Comparison of ENCODE assay signal across 37 cellular contexts in genomic region chr9:86690034-86690433, GRCh38.
"Had no signal": no experiment of that assay in that cellular context is flagged by ENCODE, and none has a peak within 500 bp of the region (broad histone marks: within the 10 kb centered on the region; RNA-seq: fewer than 3 reads in every experiment).

No MANE protein-coding gene starts in this region.

- FAIRE-seq: astrocyte, TTC549 had no signal

- H3K4me3 Mint-ChIP-seq: activated B cell treated with CpG ODN at 0.5 μM for 24 hours; activated CD4-positive, alpha-beta memory T cell treated with anti-CD3 and anti-CD28 coated beads for 36 hours; activated CD4-positive, alpha-beta T cell treated with anti-CD3 and anti-CD28 coated beads, Interleukin-2, amount 10 ng/mL, durations not matched to agents 24 days and 14 days; activated CD8-positive, alpha-beta T cell treated with anti-CD3 and anti-CD28 coated beads for 36 hours; activated naive CD4-positive, alpha-beta T cell treated with anti-CD3 and anti-CD28 coated beads for 36 hours; activated naive CD8-positive, alpha-beta T cell treated with anti-CD3 and anti-CD28 coated beads for 36 hours; activated T-cell treated with anti-CD3 and anti-CD28 coated beads, Interleukin-2, amount 50 U/mL, for 4 hours; activated T-cell treated with anti-CD3 and anti-CD28 coated beads, Interleukin-2, amount 50 U/mL, for 72 hours; activated T-helper 1 cell treated with anti-CD3 and anti-CD28 coated beads, Interleukin-12 subunit alpha, Interleukin-12 subunit beta, Interleukin-2, Interleukin-4 antibody, amounts not matched to agents 30 ng/mL and 10 ng/mL and 1 ng/mL, durations not matched to agents 14 hours and 24 hours and 36 hours; activated T-helper 17 cell treated with anti-CD3 and anti-CD28 coated beads, Interleukin-2, amount 50 U/mL, for 72 hours; T-helper 1 cell treated with Interleukin-12 subunit alpha and Interleukin-12 subunit beta and Interleukin-4 antibody, amounts not matched to agents 30 μg/mL and 1 μg/mL, for 36 hours; T-helper 2 cell treated with Interferon-gamma antibody and Interleukin-4, amounts not matched to agents 5 μg/mL and 100 μg/mL, for 36 hours had no signal

- H3K27ac Mint-ChIP-seq: activated B cell treated with CpG ODN at 0.5 μM for 24 hours; activated CD4-positive, alpha-beta memory T cell treated with anti-CD3 and anti-CD28 coated beads for 36 hours; activated CD4-positive, alpha-beta T cell treated with anti-CD3 and anti-CD28 coated beads, Interleukin-2, amount 10 ng/mL, durations not matched to agents 24 days and 14 days; activated CD8-positive, alpha-beta T cell treated with anti-CD3 and anti-CD28 coated beads for 36 hours; activated naive CD4-positive, alpha-beta T cell treated with anti-CD3 and anti-CD28 coated beads for 36 hours; activated naive CD4-positive, alpha-beta T cell treated with anti-CD3 and anti-CD28 coated beads, Interleukin-2, amount 50 U/mL, for 72 hours; activated naive CD8-positive, alpha-beta T cell treated with anti-CD3 and anti-CD28 coated beads for 36 hours; activated T-cell treated with anti-CD3 and anti-CD28 coated beads, Interleukin-2, amount 50 U/mL, for 72 hours; activated T-helper 1 cell treated with anti-CD3 and anti-CD28 coated beads, Interleukin-12 subunit alpha, Interleukin-12 subunit beta, Interleukin-2, Interleukin-4 antibody, amounts not matched to agents 30 ng/mL and 10 ng/mL and 1 ng/mL, durations not matched to agents 14 hours and 24 hours and 36 hours; activated T-helper 17 cell treated with anti-CD3 and anti-CD28 coated beads, Interleukin-2, amount 50 U/mL, for 72 hours; T-helper 1 cell treated with Interleukin-12 subunit alpha and Interleukin-12 subunit beta and Interleukin-4 antibody, amounts not matched to agents 30 μg/mL and 1 μg/mL, for 36 hours; T-helper 2 cell treated with Interferon-gamma antibody and Interleukin-4, amounts not matched to agents 5 μg/mL and 100 μg/mL, for 36 hours had no signal

- ATAC-seq: activated CD8-positive, alpha-beta T cell treated with anti-CD3 and anti-CD28 coated beads for 36 hours; activated naive CD4-positive, alpha-beta T cell treated with anti-CD3 and anti-CD28 coated beads, Interleukin-2, amount 50 U/mL, for 72 hours; activated T-cell treated with anti-CD3 and anti-CD28 coated beads, Interleukin-2, amount 50 U/mL, for 4 hours; activated T-cell treated with anti-CD3 and anti-CD28 coated beads, Interleukin-2, amount 50 U/mL, for 72 hours; activated T-helper 17 cell treated with anti-CD3 and anti-CD28 coated beads, Interleukin-2, amount 50 U/mL, for 72 hours; body of pancreas had no signal

- H3K27me3 Mint-ChIP-seq: activated CD4-positive, alpha-beta memory T cell treated with anti-CD3 and anti-CD28 coated beads for 36 hours had no signal

- H3K27ac ChIP-seq: adrenal gland, body of pancreas, brain microvascular endothelial cell, breast epithelium, VCaP had no signal

- H3K27me3 ChIP-seq: adrenal gland, body of pancreas, brain microvascular endothelial cell, breast epithelium had no signal

- H3K4me1 Mint-ChIP-seq: activated B cell treated with CpG ODN at 0.5 μM for 24 hours; activated CD4-positive, alpha-beta T cell treated with anti-CD3 and anti-CD28 coated beads, Interleukin-2, amount 10 ng/mL, durations not matched to agents 24 days and 14 days; activated naive CD8-positive, alpha-beta T cell treated with anti-CD3 and anti-CD28 coated beads for 36 hours; activated T-helper 17 cell treated with anti-CD3 and anti-CD28 coated beads, Interleukin-2, amount 50 U/mL, for 72 hours had no signal

- H3K4me1 ChIP-seq: adrenal gland, body of pancreas, breast epithelium had no signal

- H3K4me3 ChIP-seq: adrenal gland, body of pancreas, breast epithelium had no signal

- H3K36me3 Mint-ChIP-seq: activated CD4-positive, alpha-beta memory T cell treated with anti-CD3 and anti-CD28 coated beads for 36 hours; activated naive CD4-positive, alpha-beta T cell treated with anti-CD3 and anti-CD28 coated beads, Interleukin-2, amount 50 U/mL, for 72 hours; activated naive CD8-positive, alpha-beta T cell treated with anti-CD3 and anti-CD28 coated beads for 36 hours had no signal

- H3K36me3 ChIP-seq: adrenal gland, brain microvascular endothelial cell, breast epithelium had no signal

- H3K9me3 ChIP-seq: adrenal gland, body of pancreas, breast epithelium had no signal

- H3K9me3 Mint-ChIP-seq: activated CD4-positive, alpha-beta memory T cell treated with anti-CD3 and anti-CD28 coated beads for 36 hours; activated CD4-positive, alpha-beta T cell treated with anti-CD3 and anti-CD28 coated beads, Interleukin-2, amount 10 ng/mL, durations not matched to agents 24 days and 14 days; activated CD8-positive, alpha-beta T cell treated with anti-CD3 and anti-CD28 coated beads for 36 hours; activated naive CD4-positive, alpha-beta T cell treated with anti-CD3 and anti-CD28 coated beads for 36 hours; activated naive CD4-positive, alpha-beta T cell treated with anti-CD3 and anti-CD28 coated beads, Interleukin-2, amount 50 U/mL, for 72 hours; activated naive CD8-positive, alpha-beta T cell treated with anti-CD3 and anti-CD28 coated beads for 36 hours; activated T-cell treated with anti-CD3 and anti-CD28 coated beads, Interleukin-2, amount 50 U/mL, for 4 hours; activated T-cell treated with anti-CD3 and anti-CD28 coated beads, Interleukin-2, amount 50 U/mL, for 72 hours; activated T-helper 1 cell treated with anti-CD3 and anti-CD28 coated beads, Interleukin-12 subunit alpha, Interleukin-12 subunit beta, Interleukin-2, Interleukin-4 antibody, amounts not matched to agents 30 ng/mL and 10 ng/mL and 1 ng/mL, durations not matched to agents 14 hours and 24 hours and 36 hours; activated T-helper 17 cell treated with anti-CD3 and anti-CD28 coated beads, Interleukin-2, amount 50 U/mL, for 72 hours; T-helper 1 cell treated with Interleukin-12 subunit alpha and Interleukin-12 subunit beta and Interleukin-4 antibody, amounts not matched to agents 30 μg/mL and 1 μg/mL, for 36 hours; T-helper 2 cell treated with Interferon-gamma antibody and Interleukin-4, amounts not matched to agents 5 μg/mL and 100 μg/mL, for 36 hours had no signal

- DNase-seq: activated B cell treated with CpG ODN at 0.5 μM for 24 hours; activated CD4-positive, alpha-beta memory T cell treated with anti-CD3 and anti-CD28 coated beads for 36 hours; activated CD4-positive, alpha-beta T cell treated with anti-CD3 and anti-CD28 coated beads for 4 hours; activated CD4-positive, alpha-beta T cell treated with anti-CD3 and anti-CD28 coated beads, Interleukin-2, amount 10 ng/mL, durations not matched to agents 24 days and 14 days; activated CD4-positive, alpha-beta T cell treated with anti-CD3 and anti-CD28 coated beads, Interleukin-2, amount 50 U/mL, for 1 hour; activated CD4-positive, alpha-beta T cell treated with anti-CD3 and anti-CD28 coated beads, Interleukin-2, amount 50 U/mL, for 4 hours; activated CD4-positive, CD25-positive, alpha-beta regulatory T cell treated with anti-CD3 and anti-CD28 coated beads, Interleukin-2, amount 50 U/mL, for 72 hours; activated CD8-positive, alpha-beta memory T cell treated with anti-CD3 and anti-CD28 coated beads, Interleukin-2, amount 50 U/mL, for 4 hours; activated CD8-positive, alpha-beta T cell treated with anti-CD3 and anti-CD28 coated beads for 36 hours; activated effector memory CD4-positive, alpha-beta T cell treated with anti-CD3 and anti-CD28 coated beads, Interleukin-2, amount 50 U/mL, for 16 hours; activated gamma-delta T cell treated with Interleukin-2 at 50 U/mL for 16 hours; activated naive CD4-positive, alpha-beta T cell; activated naive CD4-positive, alpha-beta T cell treated with anti-CD3 and anti-CD28 coated beads for 36 hours; activated naive CD4-positive, alpha-beta T cell treated with anti-CD3 and anti-CD28 coated beads, Interleukin-2, amount 50 U/mL, for 16 hours; activated naive CD8-positive, alpha-beta T cell treated with anti-CD3 and anti-CD28 coated beads for 36 hours; activated T-cell treated with anti-CD3 and anti-CD28 coated beads for 4 hours; activated T-cell treated with anti-CD3 and anti-CD28 coated beads, Interleukin-2, amount 50 U/mL, for 1 hour; activated T-cell treated with anti-CD3 and anti-CD28 coated beads, Interleukin-2, amount 50 U/mL, for 4 hours; activated T-cell treated with anti-CD3 and anti-CD28 coated beads, Interleukin-2, amount 50 U/mL, for 72 hours; adrenal gland; amniotic stem cell; aorta; body of pancreas; brain microvascular endothelial cell; central memory CD4-positive, alpha-beta T cell; T-helper 1 cell; T-helper 2 cell; T-helper 9 cell had no signal
